22 cellular contexts compared by ENCODE assay signal in the genomic region with DNA sequence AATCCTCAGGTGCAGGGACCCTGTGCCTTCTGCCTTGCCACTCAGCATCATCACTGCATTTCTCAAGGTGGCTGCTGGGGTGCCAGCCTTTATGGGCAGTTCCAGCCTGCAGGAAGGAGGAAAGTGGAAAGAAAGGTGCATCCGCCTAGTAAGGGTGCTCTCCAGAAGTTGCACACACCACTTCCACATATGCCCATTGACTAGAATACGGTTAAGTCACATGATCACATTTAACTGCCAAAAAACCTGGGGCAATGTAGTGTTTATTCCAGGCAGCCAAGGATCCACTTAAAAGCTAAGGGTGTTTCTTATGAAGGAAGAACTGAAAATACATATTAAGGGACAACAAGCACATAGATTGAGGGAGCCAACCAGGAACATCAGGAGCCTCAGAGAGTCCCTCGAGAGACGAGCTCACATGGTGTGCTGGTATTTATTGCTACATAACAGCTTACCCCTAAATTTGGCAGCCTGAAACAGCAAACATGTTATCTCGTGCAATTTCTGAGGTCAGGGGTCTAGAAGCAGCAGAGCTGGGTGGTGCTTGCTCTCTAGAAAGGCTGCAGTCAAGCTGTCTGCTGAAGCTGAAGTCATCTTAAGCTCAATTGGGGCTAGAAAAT. TPM values are rescaled to one million over a fixed set of nuclear protein-coding genes. Genes with fewer than 3 reads are reported as not detected.
DNase-seq lines count a peak whose midpoint lies in the region; ATAC-seq, FAIRE-seq and TF ChIP-seq lines count a peak whose summit lies in the region.
"Had no signal": no experiment of that assay in that cellular context is flagged by ENCODE, and none has a peak within 500 bp of the region (broad histone marks: within the 10 kb centered on the region; RNA-seq: fewer than 3 reads in every experiment).

No MANE protein-coding gene starts in this region.

- H3K4me3 ChIP-seq in HL-60 (replicated peaks; ENCODE audit: insufficient read depth, low read length): no peak overlapping the region
- no peak overlapping the region for H3K4me3 ChIP-seq in choroid plexus epithelial cell (ENCODE audit: low read depth, low read length)
- H3K4me3 ChIP-seq: HAP-1 had no signal

- TF ChIP-seq POLR2A in GM12891 (IDR thresholded peaks at IDR 0.05; ENCODE audit: low read depth, low read length): no peak

- peak overlapping the region; percentile 34 for H3K27ac ChIP-seq in HL-60 (replicated peaks)

- DNase-seq in HL-60 (ENCODE audit: low read depth in 1 of 2, low spot score in 1 of 2): peak in 1 of 2 experiments; percentile 10
- DNase-seq in NCI-H2029 treated with DMSO at 0.1 percent for 48 hours (lab: John Stamatoyannopoulos, UW): peak; percentile 5
- DNase-seq in choroid plexus epithelial cell (ENCODE audit: low read depth): peak; percentile 1
- no peak for DNase-seq in sciatic nerve (ENCODE audit: low spot score)
- no peak for DNase-seq in NCI-H187 treated with DMSO at 0.1 percent for 48 hours (lab: John Stamatoyannopoulos, UW)
- no peak for DNase-seq in left lobe of liver (ENCODE audit: low spot score)
- DNase-seq in GM12891 (ENCODE audit: insufficient read length, low spot score): no peak
- DNase-seq: CD4-positive, CD25-positive, alpha-beta regulatory T cell; DMS153; GOT3; HFFc6; Karpas-422; NCI-H1048; NCI-H1417 treated with DMSO at 0.1 percent for 48 hours; NCI-H1694 treated with DMSO at 0.1 percent for 48 hours; NCI-H226; NCI-H510A; NCI-H69; SHP77 treated with DMSO at 0.1 percent for 48 hours; T-helper 1 cell had no signal

- intact Hi-C loops in sciatic nerve (cut with DNase I): no loop called here

- no peak for FAIRE-seq in GM12891 (lab: Jason Lieb, UNC)

- H3K27me3 ChIP-seq in HL-60 (ENCODE audit: insufficient read depth, poor library complexity, severe bottlenecking): no peaks in the 10 kb centered on the region

- TF ChIP-seq CTCF in HL-60 (IDR thresholded peaks at IDR 0.05; ENCODE audit: insufficient read depth, low read length) (no peak), choroid plexus epithelial cell (conservative IDR thresholded peaks at IDR 0.05; ENCODE audit: low read depth, low read length) (no peak)

- peak; percentile 84 for ATAC-seq in sciatic nerve
- no peak for ATAC-seq in HG02870 (IDR thresholded peaks at IDR 0.05; ENCODE audit: unreplicated experiment)
- no peak for ATAC-seq in left lobe of liver

TF ChIP-seq in GM12891, 5 proteins besides CTCF, POLR2A, EP300 and RAD21:
- TF ChIP-seq POLR2AphosphoS5 (IDR thresholded peaks at IDR 0.05; ENCODE audit: low read depth, low read length) (no peak), TAF1 (IDR thresholded peaks at IDR 0.05; ENCODE audit: low read depth, low read length) (no peak), PAX5 (IDR thresholded peaks at IDR 0.05; ENCODE audit: insufficient read depth, low read length, severe bottlenecking) (no peak)

RNA-seq across cellular contexts. Expression of a gene that starts 52.0 kb away (rescaled TPM):
- total RNA-seq in sciatic nerve (193 TPM), left lobe of liver (5.4 TPM)
- not detected for polyA plus RNA-seq in GM12891 (2012; ENCODE audit: low read depth, missing spikeins)
- polyA plus RNA-seq: CD4-positive, CD25-positive, alpha-beta regulatory T cell had no signal

Comparison
In these comparisons a context has a peak if more than half of its experiments do, and no peak if none do; other contexts are left out.
1. DNase-seq: peak in NCI-H2029 treated with DMSO at 0.1 percent for 48 hours (single experiment) and choroid plexus epithelial cell (single experiment); none in sciatic nerve (single experiment), NCI-H187 treated with DMSO at 0.1 percent for 48 hours (single experiment), left lobe of liver (single experiment) and GM12891 (single experiment).
2. RNA of a gene that starts 52.0 kb away (total RNA-seq): 193 TPM in sciatic nerve (single experiment); 5.4 TPM in left lobe of liver (single experiment); every median in the first group is over 10 times any median in the second.